In genomic region chr18:34233781-34234388, GRCh38 we compare ENCODE assay signal across 13 cellular contexts. TPM values are rescaled to one million over a fixed set of nuclear protein-coding genes. Genes with fewer than 3 reads are reported as not detected.
"Had no signal": no experiment of that assay in that cellular context is flagged by ENCODE, and none has a peak within 500 bp of the region (broad histone marks: within the 10 kb centered on the region; RNA-seq: fewer than 3 reads in every experiment).

No MANE protein-coding gene starts in this region.

RNA-seq across cellular contexts. Expression of gene NOL4, which starts 9.2 kb away (rescaled TPM):
- total RNA-seq: activated CD4-positive, alpha-beta memory T cell treated with anti-CD3 and anti-CD28 coated beads, Interleukin-2, amount 10 ng/mL, durations not matched to agents 7 days and 5 days; activated CD4-positive, alpha-beta T cell treated with anti-CD3 and anti-CD28 coated beads for 36 hours; activated CD4-positive, alpha-beta T cell treated with anti-CD3 and anti-CD28 coated beads, Interleukin-2, amount 10 ng/mL, durations not matched to agents 7 days and 5 days; activated CD8-positive, alpha-beta memory T cell treated with anti-CD3 and anti-CD28 coated beads, Interleukin-2, amount 10 ng/mL, durations not matched to agents 7 days and 5 days; activated CD8-positive, alpha-beta T cell treated with anti-CD3 and anti-CD28 coated beads, Interleukin-2, amount 10 ng/mL, durations not matched to agents 7 days and 5 days; activated naive CD8-positive, alpha-beta T cell treated with anti-CD3 and anti-CD28 coated beads, Interleukin-2, amount 10 ng/mL, durations not matched to agents 7 days and 5 days; activated T-helper 2 cell treated with anti-CD3 and anti-CD28 coated beads, Interferon-gamma antibody, Interleukin-2, Interleukin-4, amounts not matched to agents 10 μg/mL and 5 μg/mL and 100 μg/mL, durations not matched to agents 14 hours and 24 hours and 36 hours; ascending aorta; bronchial epithelial cell; T-cell; T-helper 1 cell treated with Interleukin-12 subunit alpha and Interleukin-12 subunit beta and Interleukin-4 antibody, amounts not matched to agents 30 ng/mL and 1 ng/mL, for 36 hours; T-helper 17 cell; T-helper 2 cell treated with Interferon-gamma antibody and Interleukin-4, amounts not matched to agents 100 ng/mL and 5 ng/mL, for 36 hours had no signal
